Comparison of ENCODE assay signal across 30 cellular contexts in the genomic region with DNA sequence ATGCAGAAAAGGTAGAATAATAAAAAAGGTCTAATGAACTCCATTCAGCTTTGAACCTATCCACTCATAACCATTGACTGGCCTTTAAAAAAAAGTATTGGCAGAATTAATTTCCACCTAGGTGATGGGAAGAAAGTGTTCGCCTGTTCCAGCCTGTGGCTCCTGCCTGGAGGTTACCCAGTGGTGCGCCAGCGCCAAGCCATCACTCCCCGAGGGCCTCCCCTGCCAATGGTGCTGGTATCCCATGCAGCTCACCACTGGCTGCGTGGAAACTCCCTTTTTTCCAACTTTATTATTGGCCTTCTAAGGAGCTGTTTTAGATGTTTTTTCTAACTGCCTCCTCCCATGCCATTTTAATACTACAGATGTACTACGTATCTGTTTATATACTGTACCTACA.
"Had no signal": no experiment of that assay in that cellular context is flagged by ENCODE, and none has a peak within 500 bp of the region (broad histone marks: within the 10 kb centered on the region; RNA-seq: fewer than 3 reads in every experiment).

No MANE protein-coding gene starts in this region.

- H3K4me3 Mint-ChIP-seq: activated CD8-positive, alpha-beta T cell treated with anti-CD3 and anti-CD28 coated beads for 36 hours; activated naive CD8-positive, alpha-beta T cell; brain; central memory CD8-positive, alpha-beta T cell; dendritic cell treated with granulocyte-macrophage colony-stimulating factor and Interleukin-4, amounts not matched to agents 40 ng/mL and 50 ng/mL, for 4 days; endodermal cell; T-helper 17 cell; T-helper 2 cell treated with Interferon-gamma antibody and Interleukin-4, amounts not matched to agents 5 μg/mL and 100 μg/mL, for 36 hours had no signal

- H3K4me1 ChIP-seq: ascending aorta had no signal

- H3K4me1 Mint-ChIP-seq: brain, endodermal cell, T-helper 17 cell had no signal

- H3K27ac ChIP-seq: ascending aorta, coronary artery had no signal

- H3K9me3 Mint-ChIP-seq: activated CD8-positive, alpha-beta T cell treated with anti-CD3 and anti-CD28 coated beads for 36 hours; central memory CD8-positive, alpha-beta T cell; dendritic cell treated with granulocyte-macrophage colony-stimulating factor and Interleukin-4, amounts not matched to agents 40 ng/mL and 50 ng/mL, for 4 days; endodermal cell; T-helper 2 cell treated with Interferon-gamma antibody and Interleukin-4, amounts not matched to agents 5 μg/mL and 100 μg/mL, for 36 hours had no signal

- H3K27ac Mint-ChIP-seq: activated CD8-positive, alpha-beta T cell treated with anti-CD3 and anti-CD28 coated beads for 36 hours; activated naive CD8-positive, alpha-beta T cell; brain; dendritic cell treated with granulocyte-macrophage colony-stimulating factor and Interleukin-4, amounts not matched to agents 40 ng/mL and 50 ng/mL, for 4 days; endodermal cell; T-helper 17 cell; T-helper 2 cell treated with Interferon-gamma antibody and Interleukin-4, amounts not matched to agents 5 μg/mL and 100 μg/mL, for 36 hours had no signal

- FAIRE-seq: bronchial epithelial cell, frontal cortex had no signal

- H3K4me3 ChIP-seq: ascending aorta, coronary artery, dorsolateral prefrontal cortex had no signal

- ATAC-seq: activated CD8-positive, alpha-beta T cell treated with anti-CD3 and anti-CD28 coated beads for 36 hours; esophagus mucosa; T-helper 17 cell had no signal

- H3K27me3 Mint-ChIP-seq: activated CD8-positive, alpha-beta T cell treated with anti-CD3 and anti-CD28 coated beads for 36 hours; activated naive CD8-positive, alpha-beta T cell; brain; central memory CD8-positive, alpha-beta T cell; dendritic cell treated with granulocyte-macrophage colony-stimulating factor and Interleukin-4, amounts not matched to agents 40 ng/mL and 50 ng/mL, for 4 days; T-helper 17 cell had no signal

- H3K27me3 ChIP-seq: ascending aorta, dorsolateral prefrontal cortex had no signal

- DNase-seq: activated CD4-positive, alpha-beta T cell treated with anti-CD3 and anti-CD28 coated beads for 4 hours; activated CD4-positive, alpha-beta T cell treated with anti-CD3 and anti-CD28 coated beads, Interleukin-2, amount 50 U/mL, for 1 hour; activated CD4-positive, alpha-beta T cell treated with anti-CD3 and anti-CD28 coated beads, Interleukin-2, amount 50 U/mL, for 48 hours; activated CD4-positive, CD25-positive, alpha-beta regulatory T cell; activated CD4-positive, CD25-positive, alpha-beta regulatory T cell treated with anti-CD3 and anti-CD28 coated beads, Interleukin-2, amount 50 U/mL, for 72 hours; activated CD8-positive, alpha-beta memory T cell treated with anti-CD3 and anti-CD28 coated beads for 24 hours; activated CD8-positive, alpha-beta T cell treated with anti-CD3 and anti-CD28 coated beads for 36 hours; activated gamma-delta T cell; activated naive CD4-positive, alpha-beta T cell; activated naive CD4-positive, alpha-beta T cell treated with anti-CD3 and anti-CD28 coated beads, Interleukin-2, amount 50 U/mL, for 16 hours; activated T-cell treated with anti-CD3 and anti-CD28 coated beads, Interleukin-2, amount 50 U/mL, for 1 hour; activated T-cell treated with anti-CD3 and anti-CD28 coated beads, Interleukin-2, amount 50 U/mL, for 48 hours; dorsolateral prefrontal cortex; effector memory CD4-positive, alpha-beta T cell; endodermal cell; foreskin fibroblast; head of caudate nucleus; T-helper 1 cell; T-helper 17 cell; T1000 had no signal

- H3K9me3 ChIP-seq: ascending aorta had no signal
